10 cellular contexts compared by ENCODE assay signal in the genomic region with DNA sequence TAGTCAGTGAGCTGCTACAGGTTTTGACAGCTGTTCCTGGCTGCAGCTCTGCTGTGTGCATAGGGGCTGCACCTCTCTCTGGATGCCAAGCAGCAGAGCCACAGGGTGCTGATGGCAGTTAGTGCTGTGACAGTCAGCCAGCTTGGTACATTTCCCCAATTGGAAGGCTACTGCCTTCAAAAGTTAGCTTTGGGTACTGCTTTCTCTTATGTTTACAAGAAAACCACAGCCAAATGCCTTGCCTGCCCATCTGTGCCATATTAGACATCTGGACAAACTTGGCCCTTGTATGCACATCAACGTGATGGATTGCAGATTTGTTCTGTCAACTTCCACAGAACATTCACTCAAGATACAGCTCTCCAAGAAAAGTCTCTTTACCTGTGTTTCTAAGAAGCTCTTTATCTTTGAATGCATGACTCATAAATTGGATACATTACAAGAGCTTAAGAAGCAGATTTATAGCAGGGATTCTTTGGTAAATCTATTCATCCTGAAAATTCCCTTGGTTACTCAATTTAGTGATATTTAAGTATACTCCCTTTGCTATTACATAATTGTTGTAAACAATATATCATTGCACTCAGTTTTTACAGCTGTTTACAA.
DNase-seq lines count a peak whose midpoint lies in the region; ATAC-seq and TF ChIP-seq lines count a peak whose summit lies in the region.
"Had no signal": no experiment of that assay in that cellular context is flagged by ENCODE, and none has a peak within 500 bp of the region (broad histone marks: within the 10 kb centered on the region; RNA-seq: fewer than 3 reads in every experiment).

No MANE protein-coding gene starts in this region.

- no peak overlapping the region for H3K4ac ChIP-seq in neuronal stem cell (ENCODE audit: low read length)

- H3K9me3 Mint-ChIP-seq in activated CD8-positive, alpha-beta T cell treated with anti-CD3 and anti-CD28 coated beads for 36 hours, result no peaks in the 10 kb centered on the region

- no peak overlapping the region for H2BK5ac ChIP-seq in neuronal stem cell (ENCODE audit: low read length)

- H3K9ac ChIP-seq in neuronal stem cell (ENCODE audit: low read depth, low read length, poor library complexity), result no peak overlapping the region

- DNase-seq in A673 (ENCODE audit: low spot score) (peak; percentile 15), HT-29 (ENCODE audit: low spot score) (peak; percentile 67), RWPE2 (ENCODE audit: low spot score) (no peak), fibroblast of villous mesenchyme (ENCODE audit: low read depth) (peak; percentile 3), neuronal stem cell (ENCODE audit: low spot score) (no peak)
- no peak for DNase-seq in activated CD8-positive, alpha-beta T cell treated with anti-CD3 and anti-CD28 coated beads for 36 hours
- DNase-seq: activated CD4-positive, alpha-beta T cell treated with anti-CD3 and anti-CD28 coated beads, Interleukin-2, amount 50 U/mL, for 48 hours had no signal

- POLR2A ChIA-PET in A673 (lab: Charles Lee; ENCODE audit: low non-redundant PET), result no interaction called here
- POLR2A ChIA-PET in activated CD8-positive, alpha-beta T cell treated with anti-CD3 and anti-CD28 coated beads for 36 hours (lab: Charles Lee), result no interaction called here

- BruUV-seq in A673 (replicated peaks; lab: Mats Ljungman, UMichigan), result no TSS peak

- H3K14ac ChIP-seq in neuronal stem cell (ENCODE audit: low read length), result no peak overlapping the region

- peak; percentile 92 for ATAC-seq in RWPE2 (ENCODE audit: low read depth)
- ATAC-seq in activated CD8-positive, alpha-beta T cell treated with anti-CD3 and anti-CD28 coated beads for 36 hours, result no peak
- no peak for ATAC-seq in GM18505 (IDR thresholded peaks at IDR 0.05; ENCODE audit: unreplicated experiment)
- ATAC-seq in GM18502 (IDR thresholded peaks at IDR 0.05; ENCODE audit: poor library complexity, unreplicated experiment), result no peak
- ATAC-seq: K562 had no signal

- H3K27me3 ChIP-seq in A673 (replicated peaks; ENCODE audit: insufficient read depth, low read depth, low read length, poor library complexity), result no peaks in the 10 kb centered on the region
- H3K27me3 ChIP-seq in RWPE2 (ENCODE audit: insufficient read depth, poor library complexity, severe bottlenecking), result no peaks in the 10 kb centered on the region
- H3K27me3 ChIP-seq in neuronal stem cell (ENCODE audit: control insufficient read depth in 3 of 3, insufficient read depth in 3 of 3, low read depth in 1 of 3, low read length in 3 of 3), result no peaks in the 10 kb centered on the region

- TF ChIP-seq POLR2A in GM18505 (IDR thresholded peaks at IDR 0.05; ENCODE audit: borderline replicate concordance, extremely low read depth, insufficient read depth, insufficient read length), result no peak

- H3K27ac ChIP-seq in A673 (ENCODE audit: low read depth, low read length, poor library complexity, severe bottlenecking), result no peak overlapping the region
- peak overlapping the region; percentile 30 for H3K27ac ChIP-seq in RWPE2 (ENCODE audit: poor library complexity, severe bottlenecking)
- H3K27ac ChIP-seq in neuronal stem cell (replicated peaks; ENCODE audit: low read length), result no peak overlapping the region

- H4K8ac ChIP-seq in neuronal stem cell (ENCODE audit: low read depth, low read length), result no peak overlapping the region

- TF ChIP-seq CTCF in A673 (conservative IDR thresholded peaks at IDR 0.05; ENCODE audit: low read depth, low read length), result no peak
- no peak for TF ChIP-seq CTCF in RWPE2 (IDR thresholded peaks at IDR 0.05; ENCODE audit: poor library complexity, severe bottlenecking)
- no peak for TF ChIP-seq CTCF in fibroblast of villous mesenchyme (IDR thresholded peaks at IDR 0.05; ENCODE audit: insufficient read depth, low read depth, low read length)
- no peak for TF ChIP-seq CTCF in activated CD8-positive, alpha-beta T cell treated with anti-CD3 and anti-CD28 coated beads for 36 hours (IDR thresholded peaks at IDR 0.05)

- no peak overlapping the region for H3K23ac ChIP-seq in neuronal stem cell (ENCODE audit: low read depth, low read length, poor library complexity)

- H2BK12ac ChIP-seq in neuronal stem cell (ENCODE audit: low read length), result no peak overlapping the region

- H3K9me3 ChIP-seq in A673 (ENCODE audit: low read depth, low read length, poor library complexity, severe bottlenecking) (no peaks in the 10 kb centered on the region), RWPE2 (ENCODE audit: severe bottlenecking) (no peaks in the 10 kb centered on the region), neuronal stem cell (replicated peaks in 1 of 2; ENCODE audit: control insufficient read depth in 2 of 2, insufficient read depth in 1 of 2, low read depth in 1 of 2, low read length in 2 of 2) (no peaks in the 10 kb centered on the region)

- H3K4me3 ChIP-seq in A673 (ENCODE audit: low read depth, low read length, poor library complexity, severe bottlenecking) (no peak overlapping the region), RWPE2 (ENCODE audit: severe bottlenecking) (no peak overlapping the region), fibroblast of villous mesenchyme (ENCODE audit: low read depth, low read length) (no peak overlapping the region), neuronal stem cell (ENCODE audit: low read length in 2 of 2) (no peak overlapping the region)
- H3K4me3 ChIP-seq: K562 had no signal

- CTCF ChIA-PET in A673 (lab: Charles Lee), result no interaction called here
- CTCF ChIA-PET in activated CD8-positive, alpha-beta T cell treated with anti-CD3 and anti-CD28 coated beads for 36 hours (lab: Charles Lee), result no interaction called here

- no CpG with 5 or more reads among the region's 1 CpG for WGBS in neuronal stem cell (ENCODE audit: extremely low coverage in 2 of 2, insufficient read length in 2 of 2, insufficient replicate concordance in 1 of 2), 2 donors

- no peaks in the 10 kb centered on the region for H3K27me3 Mint-ChIP-seq in activated CD8-positive, alpha-beta T cell treated with anti-CD3 and anti-CD28 coated beads for 36 hours

- no peaks in the 10 kb centered on the region for H3K79me1 ChIP-seq in neuronal stem cell (ENCODE audit: low read depth, low read length)

- no peak overlapping the region for H3K27ac Mint-ChIP-seq in activated CD8-positive, alpha-beta T cell treated with anti-CD3 and anti-CD28 coated beads for 36 hours

- H2BK15ac ChIP-seq in neuronal stem cell (ENCODE audit: low read length), result no peak overlapping the region

- H3K4me1 ChIP-seq in A673 (ENCODE audit: insufficient read depth, low read length, poor library complexity, severe bottlenecking) (peaks cover 8% of the 10 kb centered on the region), RWPE2 (ENCODE audit: insufficient read depth, poor library complexity, severe bottlenecking) (peaks cover 13% of the 10 kb centered on the region), neuronal stem cell (ENCODE audit: control insufficient read depth in 2 of 2, insufficient read depth in 1 of 2, low read depth in 1 of 2, low read length in 2 of 2) (no peaks in the 10 kb centered on the region)

- H3K36me3 Mint-ChIP-seq in activated CD8-positive, alpha-beta T cell treated with anti-CD3 and anti-CD28 coated beads for 36 hours (ENCODE audit: low read depth), result no peaks in the 10 kb centered on the region

- H2BK120ac ChIP-seq in neuronal stem cell (ENCODE audit: low read depth, low read length), result no peak overlapping the region

- H3K4me2 ChIP-seq in neuronal stem cell (ENCODE audit: insufficient read depth, low read length, poor library complexity, severe bottlenecking), result no peak overlapping the region

- no peak overlapping the region for H3K18ac ChIP-seq in neuronal stem cell (ENCODE audit: low read length)

- H2AK5ac ChIP-seq in neuronal stem cell (ENCODE audit: low read depth, low read length), result no peak overlapping the region

- no peaks in the 10 kb centered on the region for H3K36me3 ChIP-seq in A673 (ENCODE audit: insufficient read depth, low read length, poor library complexity, severe bottlenecking)
- no peaks in the 10 kb centered on the region for H3K36me3 ChIP-seq in RWPE2 (ENCODE audit: low read depth)
- H3K36me3 ChIP-seq in neuronal stem cell (replicated peaks in 1 of 2; ENCODE audit: control insufficient read depth in 2 of 2, insufficient read depth in 2 of 2, low read length in 2 of 2), result no peaks in the 10 kb centered on the region

- H4K91ac ChIP-seq in neuronal stem cell (ENCODE audit: low read depth, low read length, poor library complexity), result no peak overlapping the region

- no peak overlapping the region for H2AFZ ChIP-seq in neuronal stem cell (ENCODE audit: low read length)

- intact Hi-C loops in A673 (cut with micrococcal nuclease; ENCODE audit: unreplicated experiment), result no loop called here
- intact Hi-C loops in activated CD8-positive, alpha-beta T cell treated with anti-CD3 and anti-CD28 coated beads for 36 hours (cut with micrococcal nuclease), result no loop called here

- no peaks in the 10 kb centered on the region for H3K4me1 Mint-ChIP-seq in activated CD8-positive, alpha-beta T cell treated with anti-CD3 and anti-CD28 coated beads for 36 hours (ENCODE audit: low read depth)

- H3K4me3 Mint-ChIP-seq in activated CD8-positive, alpha-beta T cell treated with anti-CD3 and anti-CD28 coated beads for 36 hours, result no peak overlapping the region

Comparison
In these comparisons a context has a peak if more than half of its experiments do, and no peak if none do; other contexts are left out.
1. DNase-seq: peak in A673 (single experiment), HT-29 (single experiment) and fibroblast of villous mesenchyme (single experiment); none in RWPE2 (single experiment), activated CD8-positive, alpha-beta T cell treated with anti-CD3 and anti-CD28 coated beads for 36 hours (single experiment) and neuronal stem cell (single experiment).